ENCODE assay signal across 1 cellular context in genomic region chr15:58467121-58467721, GRCh38.
A peak's percentile ranks its signal among the peaks of the same experiment; 100 is the strongest.
TF ChIP-seq lines count a peak whose summit lies in the region.

No MANE protein-coding gene starts in this region.

TF ChIP-seq in HCT116, 20 proteins besides CTCF, POLR2A, EP300 and RAD21 (continued from another document):
- peak; percentile 21 for TF ChIP-seq MAX (IDR thresholded peaks at IDR 0.05)
- no peak for TF ChIP-seq ZFX (IDR thresholded peaks at IDR 0.05)
- TF ChIP-seq EZH2 (IDR thresholded peaks at IDR 0.05) = no peak
- peak; percentile 77 for TF ChIP-seq SP1 (IDR thresholded peaks at IDR 0.05; ENCODE audit: low read depth)
- no peak for TF ChIP-seq CEBPB (IDR thresholded peaks at IDR 0.05; ENCODE audit: low read depth)
- TF ChIP-seq SIN3A (IDR thresholded peaks at IDR 0.05; ENCODE audit: low read depth) = no peak
- TF ChIP-seq CBX3 (IDR thresholded peaks at IDR 0.05; ENCODE audit: low read depth) = peak; percentile 4; the same call in 1 of the 2 replicates
TF ChIP-seq in HCT116: peak in this region for 5.
